In genomic region chr19:15096223-15096622, GRCh38 we compare ENCODE assay signal across 9 cellular contexts. TPM values are rescaled to one million over a fixed set of nuclear protein-coding genes. Genes with fewer than 3 reads are reported as not detected.
"Had no signal": no experiment of that assay in that cellular context is flagged by ENCODE, and none has a peak within 500 bp of the region (broad histone marks: within the 10 kb centered on the region; RNA-seq: fewer than 3 reads in every experiment).

No MANE protein-coding gene starts in this region.

- FAIRE-seq: G401.6, GM12878, GM12891, GM12892, GM18507, GM19239 had no signal

- ATAC-seq: GM12878 had no signal

- H3K4me3 ChIP-seq: GM12878 had no signal

- DNase-seq: GDM1, GF-D8 had no signal

RNA-seq across cellular contexts. Expression of gene SYDE1, which starts 11.0 kb away (rescaled TPM):
- total RNA-seq: GM12878 had no signal
- polyA plus RNA-seq: GM12878 had no signal

RNA-seq across cellular contexts. Expression of gene OR1I1, which starts 14.2 kb away (rescaled TPM):
- total RNA-seq: G401, GM12878 had no signal
- polyA plus RNA-seq: GM12878 had no signal

RNA-seq across cellular contexts. Expression of gene CASP14, which starts 46.9 kb away (rescaled TPM):
- total RNA-seq: G401 had no signal
